In genomic region chr9:12934515-12935301, GRCh38 we compare ENCODE assay signal across 18 cellular contexts.
DNase-seq lines count a peak whose midpoint lies in the region; ATAC-seq and TF ChIP-seq lines count a peak whose summit lies in the region.
"Had no signal": no experiment of that assay in that cellular context is flagged by ENCODE, and none has a peak within 500 bp of the region (broad histone marks: within the 10 kb centered on the region; RNA-seq: fewer than 3 reads in every experiment).

No MANE protein-coding gene starts in this region.

- TF ChIP-seq CTCF in smooth muscle cell (IDR thresholded peaks at IDR 0.05; ENCODE audit: borderline replicate concordance, insufficient read depth, poor library complexity, severe bottlenecking) (no peak), BE2C (IDR thresholded peaks at IDR 0.05; ENCODE audit: low read depth, low read length) (no peak)

- 69% methylated on average over 6 of the region's 6 CpGs for WGBS in smooth muscle cell (ENCODE audit: low lambda C conversion rate)

- H3F3A ChIP-seq in smooth muscle cell (ENCODE audit: low read depth): no peaks in the 10 kb centered on the region

- peak; percentile 50 for ATAC-seq in SK-N-SH treated with all-trans-retinoic acid at 6 μM for 48 hours
- ATAC-seq in GM18517 (IDR thresholded peaks at IDR 0.05; ENCODE audit: unreplicated experiment): no peak
- ATAC-seq: stimulated activated effector memory CD8-positive, alpha-beta T cell treated with anti-CD3 and anti-CD28 coated beads, Interleukin-12 subunit alpha, Interleukin-12 subunit beta, amount 100 ng/mL, for 72 hours had no signal

- H3K4me1 ChIP-seq in HAP-1 (peaks cover 5% of the 10 kb centered on the region), smooth muscle cell (ENCODE audit: low read depth) (peaks cover 3% of the 10 kb centered on the region), BE2C (no peaks in the 10 kb centered on the region)

- H3K4me3 ChIP-seq in HAP-1 (no peak overlapping the region), smooth muscle cell (no peak overlapping the region), BE2C (ENCODE audit: low read depth, low read length) (no peak overlapping the region)
- H3K4me3 ChIP-seq: gastroesophageal sphincter had no signal

- H3K9me3 ChIP-seq in HAP-1 (no peaks in the 10 kb centered on the region), smooth muscle cell (replicated peaks; ENCODE audit: low read depth) (no peaks in the 10 kb centered on the region), BE2C (no peaks in the 10 kb centered on the region)
- H3K9me3 ChIP-seq: gastroesophageal sphincter had no signal

- in situ Hi-C loops in HAP-1 (cut with MboI; ENCODE audit: low sequenced_read_pairs): no loop called here

- H3K4me2 ChIP-seq in smooth muscle cell: peak overlapping the region; percentile 40
- H3K4me2 ChIP-seq: KMS-11 had no signal

- H3K79me2 ChIP-seq in smooth muscle cell (ENCODE audit: low read depth): no peaks in the 10 kb centered on the region

- no peak overlapping the region for H2AFZ ChIP-seq in smooth muscle cell (ENCODE audit: low read depth)

- H3K9ac ChIP-seq in smooth muscle cell (ENCODE audit: low read depth): no peak overlapping the region
- H3K9ac ChIP-seq: KMS-11 had no signal

- no peaks in the 10 kb centered on the region for H3K27me3 ChIP-seq in HAP-1 (ENCODE audit: low read depth)
- H3K27me3 ChIP-seq in smooth muscle cell (ENCODE audit: low read depth): no peaks in the 10 kb centered on the region
- H3K27me3 ChIP-seq in BE2C: no peaks in the 10 kb centered on the region
- H3K27me3 ChIP-seq: gastroesophageal sphincter had no signal

- DNase-seq in HAP-1 (ENCODE audit: low spot score in 2 of 2) (peak; percentile 13 to 69), globus pallidus (ENCODE audit: low spot score) (peak; percentile 38), smooth muscle cell (lab: John Stamatoyannopoulos, UW; ENCODE audit: unreplicated experiment) (no peak), BE2C (no peak), epidermal melanocyte (ENCODE audit: insufficient read length, low spot score) (no peak), SIG-M5 (lab: John Stamatoyannopoulos, UW) (no peak)
- DNase-seq: activated CD8-positive, alpha-beta memory T cell treated with anti-CD3 and anti-CD28 coated beads, Interleukin-2, amount 50 U/mL, for 4 hours; activated naive CD4-positive, alpha-beta T cell treated with Interleukin-2 at 50 U/mL for 16 hours; C1 segment of cervical spinal cord; DMS79; effector CD4-positive, alpha-beta T cell; immature natural killer cell; NCI-H1436 had no signal

- H3K36me3 ChIP-seq in HAP-1 (replicated peaks) (no peaks in the 10 kb centered on the region), smooth muscle cell (ENCODE audit: low read depth) (no peaks in the 10 kb centered on the region), BE2C (no peaks in the 10 kb centered on the region)
- H3K36me3 ChIP-seq: gastroesophageal sphincter had no signal

- H3K27ac ChIP-seq in smooth muscle cell (ENCODE audit: low read depth): peak overlapping the region; percentile 13
- H3K27ac ChIP-seq: gastroesophageal sphincter, KMS-11 had no signal

- H4K20me1 ChIP-seq in smooth muscle cell (ENCODE audit: low read depth): no peaks in the 10 kb centered on the region

TF ChIP-seq in SK-N-SH treated with all-trans-retinoic acid at 6 μM for 48 hours, 23 proteins besides CTCF, POLR2A, EP300 and RAD21:
- TF ChIP-seq ISL1 (CRISPR knock-in tag; IDR thresholded peaks at IDR 0.05) (no peak), ARNTL (CRISPR knock-in tag; IDR thresholded peaks at IDR 0.05; ENCODE audit: borderline replicate concordance, low read depth) (no peak), PATZ1 (CRISPR knock-in tag; IDR thresholded peaks at IDR 0.05; ENCODE audit: borderline replicate concordance) (no peak), POU6F1 (CRISPR knock-in tag; IDR thresholded peaks at IDR 0.05; ENCODE audit: borderline replicate concordance, low read depth) (no peak), SNAI2 (CRISPR knock-in tag; IDR thresholded peaks at IDR 0.05) (no peak), CSDC2 (CRISPR knock-in tag; IDR thresholded peaks at IDR 0.05) (no peak), TSHZ2 (CRISPR knock-in tag; IDR thresholded peaks at IDR 0.05) (no peak), CSRNP3 (CRISPR knock-in tag; IDR thresholded peaks at IDR 0.05) (no peak), TCF4 (CRISPR knock-in tag; IDR thresholded peaks at IDR 0.05; ENCODE audit: borderline replicate concordance) (no peak), PPARA (CRISPR knock-in tag; IDR thresholded peaks at IDR 0.05; ENCODE audit: borderline replicate concordance) (no peak), ZC3H10 (CRISPR knock-in tag; IDR thresholded peaks at IDR 0.05) (no peak), BACH2 (CRISPR knock-in tag; IDR thresholded peaks at IDR 0.05; ENCODE audit: borderline replicate concordance) (no peak), OSR1 (CRISPR knock-in tag; IDR thresholded peaks at IDR 0.05) (no peak), ZNF70 (CRISPR knock-in tag; IDR thresholded peaks at IDR 0.05) (no peak)
TF ChIP-seq in SK-N-SH treated with all-trans-retinoic acid at 6 μM for 48 hours: peak in this region for 0.

Comparison
In these comparisons a context has a peak if more than half of its experiments do, and no peak if none do; other contexts are left out.
1. DNase-seq: peak in HAP-1 (2 of 2) and globus pallidus (single experiment); none in smooth muscle cell (single experiment), BE2C (single experiment), epidermal melanocyte (single experiment) and SIG-M5 (single experiment).